27 cellular contexts compared by ENCODE assay signal in the genomic region with DNA sequence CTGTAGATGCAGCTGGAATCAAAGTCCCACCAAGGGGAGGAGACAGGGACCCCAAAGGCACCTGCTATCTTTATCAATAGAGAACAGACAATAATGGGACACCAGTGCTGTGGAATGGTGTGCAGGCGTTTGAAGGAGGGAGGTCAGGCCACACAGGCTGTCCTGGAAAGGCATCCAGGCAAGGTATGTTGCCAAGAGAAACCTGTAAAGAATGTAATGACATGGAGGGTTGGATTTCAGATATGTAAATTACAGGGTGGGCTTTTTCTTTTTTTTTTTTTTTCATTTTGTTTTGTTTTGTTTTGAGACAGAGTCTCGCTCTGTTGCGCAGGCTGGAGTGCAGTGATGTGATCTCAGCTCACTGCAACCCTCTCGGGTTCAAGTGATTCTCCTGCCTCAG. TPM values are rescaled to one million over a fixed set of nuclear protein-coding genes. Genes with fewer than 3 reads are reported as not detected.
"Had no signal": no experiment of that assay in that cellular context is flagged by ENCODE, and none has a peak within 500 bp of the region (broad histone marks: within the 10 kb centered on the region; RNA-seq: fewer than 3 reads in every experiment).

No MANE protein-coding gene starts in this region.

- H3K27me3 ChIP-seq: right lobe of liver, tibial artery, upper lobe of left lung, uterus had no signal

- H3K36me3 ChIP-seq: heart right ventricle, right lobe of liver, tibial artery, upper lobe of left lung, uterus had no signal

- ATAC-seq: esophagus mucosa; heart right ventricle; left lobe of liver; natural killer cell treated with Interleukin-12 subunit alpha and Interleukin-12 subunit beta and Interleukin-15 and Interleukin-18, amount 100 ng/mL, for 72 hours; psoas muscle; right lobe of liver; stimulated activated memory B cell treated with anti-CD40 and anti-IgM and Interleukin-4, amounts not matched to agents 10 μg/mL and 1 μg/mL and 100 μg/mL, for 72 hours had no signal

- H3K27ac ChIP-seq: coronary artery, dorsolateral prefrontal cortex, heart right ventricle, psoas muscle, right lobe of liver, tibial artery, upper lobe of left lung, uterus had no signal

- H3K4me3 Mint-ChIP-seq: natural killer cell treated with Interleukin-12 subunit alpha and Interleukin-12 subunit beta and Interleukin-15 and Interleukin-18, amount 100 ng/mL, for 72 hours; stimulated activated memory B cell treated with anti-CD40 and anti-IgM and Interleukin-4, amounts not matched to agents 10 μg/mL and 1 μg/mL and 100 μg/mL, for 72 hours; stimulated activated naive CD8-positive, alpha-beta T cell treated with anti-CD3 and anti-CD28 coated beads, Interleukin-15, Interleukin-2, amounts not matched to agents 100 ng/mL and 50 ng/mL, for 24 hours had no signal

- H3K27ac Mint-ChIP-seq: stimulated activated memory B cell treated with anti-CD40 and anti-IgM and Interleukin-4, amounts not matched to agents 10 μg/mL and 1 μg/mL and 100 μg/mL, for 72 hours; stimulated activated naive CD8-positive, alpha-beta T cell treated with anti-CD3 and anti-CD28 coated beads, Interleukin-15, Interleukin-2, amounts not matched to agents 100 ng/mL and 50 ng/mL, for 24 hours had no signal

- H3K4me3 ChIP-seq: coronary artery, dorsolateral prefrontal cortex, heart right ventricle, lung, psoas muscle, right lobe of liver, tibial artery, upper lobe of left lung, uterus had no signal

- H3K4me1 ChIP-seq: right lobe of liver, uterus had no signal

- H3K27me3 Mint-ChIP-seq: natural killer cell treated with Interleukin-12 subunit alpha and Interleukin-12 subunit beta and Interleukin-15 and Interleukin-18, amount 100 ng/mL, for 72 hours; stimulated activated naive CD8-positive, alpha-beta T cell treated with anti-CD3 and anti-CD28 coated beads, Interleukin-15, Interleukin-2, amounts not matched to agents 100 ng/mL and 50 ng/mL, for 24 hours had no signal

- DNase-seq: effector CD8-positive, alpha-beta T cell; heart right ventricle; hypothalamus; kidney glomerular epithelial cell; mesenchymal stem cell; midbrain; psoas muscle; retina; right lobe of liver; stimulated activated CD4-positive, alpha-beta T cell treated with anti-CD3 and anti-CD28 coated beads, Interleukin-4, amount 100 ng/mL, for 1 hour; stimulated activated CD8-positive, alpha-beta memory T cell treated with anti-CD3 and anti-CD28 coated beads, Interleukin-4, amount 100 ng/mL, for 48 hours; tibial artery; upper lobe of left lung; uterus had no signal

- H3K9me3 ChIP-seq: right lobe of liver had no signal

RNA-seq across cellular contexts. Expression of a gene that starts 9.8 kb away (rescaled TPM):
- total RNA-seq: glomerular endothelial cell had no signal

RNA-seq across cellular contexts. Expression of a gene that starts 52.6 kb away (rescaled TPM):
- total RNA-seq: dorsolateral prefrontal cortex; esophagus mucosa; fibroblast of lung; frontal cortex; glomerular endothelial cell; heart right ventricle; left lobe of liver; lung; natural killer cell treated with Interleukin-12 subunit alpha and Interleukin-12 subunit beta and Interleukin-15 and Interleukin-18, amount 100 ng/mL, for 72 hours; omental fat pad; psoas muscle; right lobe of liver; temporal lobe; upper lobe of left lung; uterus had no signal
